In the genomic region with DNA sequence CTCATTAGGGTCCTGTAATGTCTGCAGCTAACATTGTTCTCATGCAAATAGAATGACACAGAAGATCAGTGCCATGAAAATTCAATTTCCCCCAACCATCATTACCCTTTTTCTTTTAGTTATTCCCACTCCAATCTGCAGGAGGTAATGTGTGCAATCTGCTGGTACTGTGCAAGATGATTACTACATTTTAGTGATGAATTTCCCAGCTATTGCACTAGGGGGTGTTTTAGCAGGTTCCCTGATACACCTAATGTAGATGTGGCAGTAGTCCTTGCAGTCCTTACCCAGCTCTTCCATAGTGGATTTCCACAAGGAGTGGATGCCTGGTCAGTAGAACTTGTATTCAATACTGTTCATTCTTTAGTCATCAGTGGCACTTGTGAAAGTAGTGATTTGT, we compare ENCODE assay signal across 18 cellular contexts.
DNase-seq lines count a peak whose midpoint lies in the region; ATAC-seq, FAIRE-seq and TF ChIP-seq lines count a peak whose summit lies in the region.
"Had no signal": no experiment of that assay in that cellular context is flagged by ENCODE, and none has a peak within 500 bp of the region (broad histone marks: within the 10 kb centered on the region; RNA-seq: fewer than 3 reads in every experiment).

No MANE protein-coding gene starts in this region.

- intact Hi-C loops in PC-3 (cut with micrococcal nuclease): no loop called here
- intact Hi-C loops in sciatic nerve (cut with DNase I): no loop called here

- BruUV-seq in PC-3 (replicated peaks; lab: Mats Ljungman, UMichigan): no TSS peak

- no peaks in the 10 kb centered on the region for H3K4me1 Mint-ChIP-seq in activated T-cell treated with anti-CD3 and anti-CD28 coated beads, Interleukin-2, amount 50 U/mL, for 72 hours (ENCODE audit: low read depth)
- H3K4me1 Mint-ChIP-seq: activated naive CD8-positive, alpha-beta T cell treated with anti-CD3 and anti-CD28 coated beads, Interleukin-2, amount 10 ng/mL, durations not matched to agents 7 days and 5 days had no signal

- H3K4me3 Mint-ChIP-seq in activated T-cell treated with anti-CD3 and anti-CD28 coated beads, Interleukin-2, amount 50 U/mL, for 72 hours: no peak overlapping the region
- H3K4me3 Mint-ChIP-seq: activated CD8-positive, alpha-beta T cell treated with anti-CD3 and anti-CD28 coated beads for 36 hours; activated naive CD8-positive, alpha-beta T cell treated with anti-CD3 and anti-CD28 coated beads, Interleukin-2, amount 10 ng/mL, durations not matched to agents 7 days and 5 days had no signal

- H3K9me3 ChIP-seq in SK-N-SH: no peaks in the 10 kb centered on the region
- no peaks in the 10 kb centered on the region for H3K9me3 ChIP-seq in PC-3 (ENCODE audit: low read length)

- H3K9ac ChIP-seq in SK-N-SH (no peak overlapping the region), PC-3 (ENCODE audit: low read length) (no peak overlapping the region)

- H3K27me3 Mint-ChIP-seq in activated T-cell treated with anti-CD3 and anti-CD28 coated beads, Interleukin-2, amount 50 U/mL, for 72 hours (ENCODE audit: low read depth): no peaks in the 10 kb centered on the region
- H3K27me3 Mint-ChIP-seq: activated CD8-positive, alpha-beta T cell treated with anti-CD3 and anti-CD28 coated beads for 36 hours; activated naive CD8-positive, alpha-beta T cell treated with anti-CD3 and anti-CD28 coated beads, Interleukin-2, amount 10 ng/mL, durations not matched to agents 7 days and 5 days had no signal

- no peaks in the 10 kb centered on the region for H3K79me2 ChIP-seq in SK-N-SH (ENCODE audit: insufficient read depth)
- no peaks in the 10 kb centered on the region for H3K79me2 ChIP-seq in PC-3 (ENCODE audit: low read length)

- H3K9me2 ChIP-seq in SK-N-SH (no peaks in the 10 kb centered on the region), PC-3 (replicated peaks; ENCODE audit: low read length) (no peaks in the 10 kb centered on the region)

- H3K36me3 ChIP-seq in SK-N-SH (replicated peaks in 1 of 2; ENCODE audit: control insufficient read depth in 1 of 2, insufficient read depth in 2 of 2, low read length in 1 of 2): no peaks in the 10 kb centered on the region
- no peaks in the 10 kb centered on the region for H3K36me3 ChIP-seq in PC-3 (ENCODE audit: low read depth, low read length)
- H3K36me3 ChIP-seq: cardiac muscle cell had no signal

- H3K27ac Mint-ChIP-seq in activated T-cell treated with anti-CD3 and anti-CD28 coated beads, Interleukin-2, amount 50 U/mL, for 72 hours: no peak overlapping the region
- H3K27ac Mint-ChIP-seq: activated CD8-positive, alpha-beta T cell treated with anti-CD3 and anti-CD28 coated beads for 36 hours; activated naive CD8-positive, alpha-beta T cell treated with anti-CD3 and anti-CD28 coated beads, Interleukin-2, amount 10 ng/mL, durations not matched to agents 7 days and 5 days had no signal

- no peak for TF ChIP-seq EP300 in SK-N-SH (IDR thresholded peaks at IDR 0.05; ENCODE audit: borderline replicate concordance in 1 of 2, low read depth in 1 of 2, low read length in 1 of 2)

- TF ChIP-seq CTCF in SK-N-SH (IDR thresholded peaks at IDR 0.05): no peak
- TF ChIP-seq CTCF in PC-3 (conservative IDR thresholded peaks at IDR 0.05; ENCODE audit: low read depth, low read length): peak; percentile 41
- peak; percentile 34 for TF ChIP-seq CTCF in epithelial cell of proximal tubule (conservative IDR thresholded peaks at IDR 0.05; ENCODE audit: low read depth, low read length)

- no peaks in the 10 kb centered on the region for H3K36me3 Mint-ChIP-seq in activated T-cell treated with anti-CD3 and anti-CD28 coated beads, Interleukin-2, amount 50 U/mL, for 72 hours (ENCODE audit: insufficient read depth in 2 of 2)
- H3K36me3 Mint-ChIP-seq: activated naive CD8-positive, alpha-beta T cell treated with anti-CD3 and anti-CD28 coated beads, Interleukin-2, amount 10 ng/mL, durations not matched to agents 7 days and 5 days had no signal

- CTCF ChIA-PET in SK-N-SH (lab: Yijun Ruan, JAX): interaction anchor here (0.6 to 1.3 kb wide), 9 partner anchors 11 to 121 kb away, joined by 3 to 9 read pairs (median 4); no protein-coding TSS in a partner anchor
- CTCF ChIA-PET in PC-3 (lab: Charles Lee): no interaction called here

- no peak overlapping the region for H3K27ac ChIP-seq in SK-N-SH (ENCODE audit: low read depth in 2 of 2, low read length in 1 of 2)
- H3K27ac ChIP-seq in PC-3 (ENCODE audit: low read length): no peak overlapping the region
- H3K27ac ChIP-seq: cardiac muscle cell had no signal

- no peak for FAIRE-seq in urothelium cell line (lab: Jason Lieb, UNC)
- FAIRE-seq: G401.6, GM12891, TTC549 had no signal

- H3K9me3 Mint-ChIP-seq in activated T-cell treated with anti-CD3 and anti-CD28 coated beads, Interleukin-2, amount 50 U/mL, for 72 hours: peaks cover 2 to 9% of the 10 kb centered on the region in 2 donors

- peak; percentile 26; the same call in 1 of the 2 replicates for TF ChIP-seq RAD21 in SK-N-SH (IDR thresholded peaks at IDR 0.05; ENCODE audit: low read length)

- no peak overlapping the region for H3K4me3 ChIP-seq in SK-N-SH (ENCODE audit: low read depth in 2 of 2, low read length in 1 of 2)
- no peak overlapping the region for H3K4me3 ChIP-seq in PC-3 (ENCODE audit: low read length)
- H3K4me3 ChIP-seq in epithelial cell of proximal tubule (ENCODE audit: low read depth, low read length): no peak overlapping the region
- H3K4me3 ChIP-seq: cardiac muscle cell had no signal

- H3F3A ChIP-seq in SK-N-SH (replicated peaks; ENCODE audit: insufficient read depth): no peaks in the 10 kb centered on the region
- H3F3A ChIP-seq in PC-3 (ENCODE audit: low read length, unreplicated experiment): no peaks in the 10 kb centered on the region

- DNase-seq in SK-N-SH: peak; percentile 22
- peak; percentile 17 for DNase-seq in PC-3
- DNase-seq in epithelial cell of proximal tubule (ENCODE audit: low read depth): no peak
- DNase-seq in urothelium cell line (ENCODE audit: low spot score): peak; percentile 10
- no peak for DNase-seq in activated T-cell treated with anti-CD3 and anti-CD28 coated beads, Interleukin-2, amount 50 U/mL, for 72 hours
- DNase-seq in NCI-H446 (lab: John Stamatoyannopoulos, UW): no peak
- DNase-seq in sciatic nerve (ENCODE audit: low spot score): no peak
- DNase-seq: activated CD8-positive, alpha-beta T cell treated with anti-CD3 and anti-CD28 coated beads for 36 hours; activated naive CD8-positive, alpha-beta T cell treated with anti-CD3 and anti-CD28 coated beads, Interleukin-2, amount 10 ng/mL, durations not matched to agents 7 days and 5 days; COR-L47; left colon; stimulated activated CD4-positive, alpha-beta T cell treated with anti-CD3 and anti-CD28 coated beads, Interleukin-2, amount 100 ng/mL, for 48 hours; substantia nigra had no signal

- ATAC-seq in SK-N-SH treated with all-trans-retinoic acid at 6 μM for 48 hours (no peak), PC-3 (peak; percentile 51; the same call in 1 of the 2 replicates), sciatic nerve (no peak)
- no peak for ATAC-seq in activated T-cell treated with anti-CD3 and anti-CD28 coated beads, Interleukin-2, amount 50 U/mL, for 72 hours (replicated peaks in 1 of 2)
- ATAC-seq: activated CD8-positive, alpha-beta T cell treated with anti-CD3 and anti-CD28 coated beads for 36 hours; left colon had no signal

- H4K20me1 ChIP-seq in SK-N-SH (ENCODE audit: insufficient read depth) (no peaks in the 10 kb centered on the region), PC-3 (ENCODE audit: low read length) (no peaks in the 10 kb centered on the region)

- no peaks in the 10 kb centered on the region for H3K27me3 ChIP-seq in SK-N-SH (ENCODE audit: insufficient read depth)
- peaks cover 71% of the 10 kb centered on the region for H3K27me3 ChIP-seq in PC-3 (ENCODE audit: low read length)
- H3K27me3 ChIP-seq: cardiac muscle cell had no signal

- H3K4me2 ChIP-seq in SK-N-SH (no peak overlapping the region), PC-3 (ENCODE audit: low read length) (no peak overlapping the region)

- H2AFZ ChIP-seq in SK-N-SH (ENCODE audit: low read depth) (no peak overlapping the region), PC-3 (ENCODE audit: low read length) (no peak overlapping the region)

- H3K4me1 ChIP-seq in SK-N-SH (ENCODE audit: control insufficient read depth in 1 of 2, insufficient read depth in 2 of 2, low read depth in 1 of 2, low read length in 1 of 2): no peaks in the 10 kb centered on the region
- H3K4me1 ChIP-seq in PC-3 (ENCODE audit: insufficient read depth, low read length): no peaks in the 10 kb centered on the region

- POLR2A ChIA-PET in SK-N-SH (lab: Yijun Ruan, JAX) (no interaction called here), PC-3 (lab: Charles Lee; ENCODE audit: unreplicated experiment) (no interaction called here)

TF ChIP-seq in SK-N-SH, 30 proteins besides CTCF, POLR2A, EP300 and RAD21:
- no peak for TF ChIP-seq MXI1 (IDR thresholded peaks at IDR 0.05; ENCODE audit: low read depth, low read length)
- TF ChIP-seq, protein P1, sequence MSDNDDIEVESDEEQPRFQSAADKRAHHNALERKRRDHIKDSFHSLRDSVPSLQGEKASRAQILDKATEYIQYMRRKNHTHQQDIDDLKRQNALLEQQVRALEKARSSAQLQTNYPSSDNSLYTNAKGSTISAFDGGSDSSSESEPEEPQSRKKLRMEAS (IDR thresholded peaks at IDR 0.05; ENCODE audit: low read depth): no peak
- no peak for TF ChIP-seq RXRA (IDR thresholded peaks at IDR 0.05; ENCODE audit: borderline replicate concordance, low read depth)

TF ChIP-seq in SK-N-SH treated with all-trans-retinoic acid at 6 μM for 48 hours, 23 proteins besides CTCF, POLR2A, EP300 and RAD21 (continues in another document):
- TF ChIP-seq ZNF70 (CRISPR knock-in tag; IDR thresholded peaks at IDR 0.05) (no peak), OSR1 (CRISPR knock-in tag; IDR thresholded peaks at IDR 0.05) (no peak), ARNTL (CRISPR knock-in tag; IDR thresholded peaks at IDR 0.05; ENCODE audit: borderline replicate concordance, low read depth) (no peak), TCF4 (CRISPR knock-in tag; IDR thresholded peaks at IDR 0.05; ENCODE audit: borderline replicate concordance) (no peak), ZNF565 (CRISPR knock-in tag; conservative IDR thresholded peaks at IDR 0.05; ENCODE audit: low read depth) (no peak), ISL1 (CRISPR knock-in tag; IDR thresholded peaks at IDR 0.05) (no peak), SNAI2 (CRISPR knock-in tag; IDR thresholded peaks at IDR 0.05) (no peak), ZNF8 (CRISPR knock-in tag; IDR thresholded peaks at IDR 0.05) (no peak)

Comparison
In these comparisons a context has a peak if more than half of its experiments do, and no peak if none do; other contexts are left out.
1. DNase-seq: peak in SK-N-SH (single experiment), PC-3 (single experiment) and urothelium cell line (single experiment); none in epithelial cell of proximal tubule (single experiment), activated T-cell treated with anti-CD3 and anti-CD28 coated beads, Interleukin-2, amount 50 U/mL, for 72 hours (0 of 2), NCI-H446 (0 of 2) and sciatic nerve (single experiment).